9 cellular contexts compared by ENCODE assay signal in genomic region chr18:69580107-69580506, GRCh38.
DNase-seq lines count a peak whose midpoint lies in the region; ATAC-seq and TF ChIP-seq lines count a peak whose summit lies in the region.
"Had no signal": no experiment of that assay in that cellular context is flagged by ENCODE, and none has a peak within 500 bp of the region (broad histone marks: within the 10 kb centered on the region; RNA-seq: fewer than 3 reads in every experiment).

No MANE protein-coding gene starts in this region.

- H3K4me1 Mint-ChIP-seq in stimulated activated memory B cell treated with anti-CD40 and anti-IgM and Interleukin-4, amounts not matched to agents 10 μg/mL and 1 μg/mL and 100 μg/mL, for 72 hours: no peaks in the 10 kb centered on the region
- H3K4me1 Mint-ChIP-seq: brain had no signal

- H3K27me3 Mint-ChIP-seq in stimulated activated memory B cell treated with anti-CD40 and anti-IgM and Interleukin-4, amounts not matched to agents 10 μg/mL and 1 μg/mL and 100 μg/mL, for 72 hours: no peaks in the 10 kb centered on the region
- H3K27me3 Mint-ChIP-seq: brain had no signal

- no peak overlapping the region for H3K4me3 Mint-ChIP-seq in stimulated activated memory B cell treated with anti-CD40 and anti-IgM and Interleukin-4, amounts not matched to agents 10 μg/mL and 1 μg/mL and 100 μg/mL, for 72 hours
- H3K4me3 Mint-ChIP-seq: brain had no signal

- peak; percentile 83 for DNase-seq in DMS53 treated with DMSO at 0.1 percent for 48 hours (lab: John Stamatoyannopoulos, UW; ENCODE audit: unreplicated experiment)
- peak; percentile 36 for DNase-seq in choroid plexus epithelial cell (ENCODE audit: low read depth)
- DNase-seq in NCI-H146 treated with DMSO at 0.1 percent for 48 hours (lab: John Stamatoyannopoulos, UW; ENCODE audit: unreplicated experiment): no peak
- DNase-seq in GM13977 (ENCODE audit: low spot score): no peak
- no peak for DNase-seq in NK-92 (lab: John Stamatoyannopoulos, UW; ENCODE audit: unreplicated experiment)

- H3K9me3 Mint-ChIP-seq in stimulated activated memory B cell treated with anti-CD40 and anti-IgM and Interleukin-4, amounts not matched to agents 10 μg/mL and 1 μg/mL and 100 μg/mL, for 72 hours: no peaks in the 10 kb centered on the region

- no peak overlapping the region for H3K27ac Mint-ChIP-seq in stimulated activated memory B cell treated with anti-CD40 and anti-IgM and Interleukin-4, amounts not matched to agents 10 μg/mL and 1 μg/mL and 100 μg/mL, for 72 hours

- no peak for TF ChIP-seq CTCF in choroid plexus epithelial cell (conservative IDR thresholded peaks at IDR 0.05; ENCODE audit: low read depth, low read length)
- TF ChIP-seq CTCF in GM13977 (IDR thresholded peaks at IDR 0.05; ENCODE audit: extremely low read depth, insufficient read depth, missing control alignments): no peak

- peak; percentile 69 for ATAC-seq in GM19455 (IDR thresholded peaks at IDR 0.05; ENCODE audit: unreplicated experiment)
- peak; percentile 85 for ATAC-seq in HG03565 (IDR thresholded peaks at IDR 0.05; ENCODE audit: unreplicated experiment)
- ATAC-seq in stimulated activated memory B cell treated with anti-CD40 and anti-IgM and Interleukin-4, amounts not matched to agents 10 μg/mL and 1 μg/mL and 100 μg/mL, for 72 hours: no peak

- in situ Hi-C loops in GM13977 (cut with MboI; ENCODE audit: low pct_unique_long_range_greater_than_20kb, low sequenced_read_pairs, unreplicated experiment): no loop called here

- H3K4me3 ChIP-seq in choroid plexus epithelial cell (ENCODE audit: low read depth, low read length): no peak overlapping the region

- no peaks in the 10 kb centered on the region for H3K36me3 Mint-ChIP-seq in stimulated activated memory B cell treated with anti-CD40 and anti-IgM and Interleukin-4, amounts not matched to agents 10 μg/mL and 1 μg/mL and 100 μg/mL, for 72 hours

Comparison
In these comparisons a context has a peak if more than half of its experiments do, and no peak if none do; other contexts are left out.
1. DNase-seq: peak in DMS53 treated with DMSO at 0.1 percent for 48 hours (single experiment) and choroid plexus epithelial cell (single experiment); none in NCI-H146 treated with DMSO at 0.1 percent for 48 hours (single experiment), GM13977 (single experiment) and NK-92 (single experiment).